In genomic region chr1:43933386-43934278, GRCh38 we compare ENCODE assay signal across 8 cellular contexts. TPM values are rescaled to one million over a fixed set of nuclear protein-coding genes. Genes with fewer than 3 reads are reported as not detected.
DNase-seq lines count a peak whose midpoint lies in the region; ATAC-seq and TF ChIP-seq lines count a peak whose summit lies in the region.

A gene with protein sequence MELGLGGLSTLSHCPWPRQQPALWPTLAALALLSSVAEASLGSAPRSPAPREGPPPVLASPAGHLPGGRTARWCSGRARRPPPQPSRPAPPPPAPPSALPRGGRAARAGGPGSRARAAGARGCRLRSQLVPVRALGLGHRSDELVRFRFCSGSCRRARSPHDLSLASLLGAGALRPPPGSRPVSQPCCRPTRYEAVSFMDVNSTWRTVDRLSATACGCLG (plus strand): TSS chr1:43933801. CDS start chr1:43935657, 1,856 bp downstream.

- peaks cover 0 to 8% of the 10 kb centered on the region in 2 experiments; a peak in 1 of 4 replicates for H3K79me1 ChIP-seq in IMR-90 (ENCODE audit: low read depth in 1 of 2, low read length in 2 of 2)

- dilution Hi-C loops in IMR-90 (cut with HindIII; ENCODE audit: low sequenced_read_pairs, unreplicated experiment) = no loop called here

- peak within 1 kb of the TSS; percentile 9; the same call in 1 of the 2 replicates for H2BK20ac ChIP-seq in IMR-90 (ENCODE audit: low read depth, low read length)

- peak within 1 kb of the TSS; percentile 23 for H2AK5ac ChIP-seq in IMR-90 (ENCODE audit: low read depth, low read length)

- H4K8ac ChIP-seq in IMR-90 (ENCODE audit: low read depth in 2 of 2, low read length in 2 of 2) = peak within 1 kb of the TSS in 1 of 2 experiments; percentile 42; a peak in 1 of 4 replicates

- POLR2A ChIA-PET in IMR-90 (lab: Charles Lee; ENCODE audit: unreplicated experiment) = no interaction called here

- peak within 1 kb of the TSS; percentile 81 for H3K4ac ChIP-seq in IMR-90 (ENCODE audit: low read depth, low read length)

- peak within 1 kb of the TSS; percentile 68 for H3K4me3 ChIP-seq in ACC112 (ENCODE audit: low read depth, low read length)
- H3K4me3 ChIP-seq in IMR-90 (ENCODE audit: insufficient read depth, low read depth, low read length) = peak within 1 kb of the TSS; percentile 37
- H3K4me3 ChIP-seq in ascending aorta = peak within 1 kb of the TSS; percentile 55 to 62
- peak within 1 kb of the TSS; percentile 11 to 29 for H3K4me3 ChIP-seq in testis

- H3K27ac ChIP-seq in ACC112 (ENCODE audit: low read depth, low read length) (no peak within 1 kb of the TSS), IMR-90 (ENCODE audit: insufficient read depth, low read length) (no peak within 1 kb of the TSS), ascending aorta (no peak within 1 kb of the TSS), testis (peak within 1 kb of the TSS in 1 of 2 donors; percentile 18)

- H3K18ac ChIP-seq in IMR-90 (ENCODE audit: low read depth, low read length) = no peak within 1 kb of the TSS

- H3K4me1 ChIP-seq in ACC112 (ENCODE audit: control insufficient read depth, insufficient read depth, low read length, unreplicated experiment) (peaks cover 13% of the 10 kb centered on the region), IMR-90 (ENCODE audit: control insufficient read depth, insufficient read depth, low read length) (peaks cover 10% of the 10 kb centered on the region), ascending aorta (peaks cover 8 to 19% of the 10 kb centered on the region in 2 donors), testis (peaks cover 15% of the 10 kb centered on the region)

- H3K14ac ChIP-seq in IMR-90 (replicated peaks; ENCODE audit: low read depth, low read length) = peak within 1 kb of the TSS; percentile 53

- peaks cover 3% of the 10 kb centered on the region; the same call in 1 of the 2 replicates for H4K20me1 ChIP-seq in IMR-90 (ENCODE audit: insufficient read depth, low read length)

- H2BK120ac ChIP-seq in IMR-90 (ENCODE audit: low read depth, low read length) = peak within 1 kb of the TSS; percentile 67

- peak within 1 kb of the TSS; percentile 76 for H3K4me2 ChIP-seq in IMR-90 (ENCODE audit: low read depth, low read length)

- H3K9me1 ChIP-seq in IMR-90 (ENCODE audit: insufficient read depth, low read length) = peaks cover 6% of the 10 kb centered on the region

- ATAC-seq in IMR-90 (ENCODE audit: low read depth) (peak; percentile 8; the same call in 1 of the 2 replicates), HG02870 (IDR thresholded peaks at IDR 0.05; ENCODE audit: unreplicated experiment) (no peak), HG02852 (IDR thresholded peaks at IDR 0.05; ENCODE audit: unreplicated experiment) (no peak)

- no TSS peak for BruUV-seq in IMR-90 (replicated peaks; lab: Mats Ljungman, UMichigan)

- peak within 1 kb of the TSS; percentile 11 for H3K23ac ChIP-seq in IMR-90 (ENCODE audit: low read depth, low read length)

- peak within 1 kb of the TSS; percentile 8; the same call in 1 of the 3 replicates for H2BK15ac ChIP-seq in IMR-90 (ENCODE audit: low read depth, low read length)

- H2AK9ac ChIP-seq in IMR-90 (replicated peaks; ENCODE audit: low read depth, low read length, poor library complexity) = peak within 1 kb of the TSS; percentile 73

- peaks cover 9% of the 10 kb centered on the region; the same call in 1 of the 2 replicates for H3K27me3 ChIP-seq in ACC112 (ENCODE audit: insufficient read depth, low read length)
- H3K27me3 ChIP-seq in IMR-90 (ENCODE audit: control insufficient read depth, insufficient read depth, low read length) = no peaks in the 10 kb centered on the region; the same call in 1 of the 2 replicates
- H3K27me3 ChIP-seq in ascending aorta = peaks cover 7% of the 10 kb centered on the region
- H3K27me3 ChIP-seq in testis = no peaks in the 10 kb centered on the region

- H2AFZ ChIP-seq in ACC112 (ENCODE audit: low read length, unreplicated experiment) (no peak within 1 kb of the TSS), IMR-90 (replicated peaks; ENCODE audit: low read length, poor library complexity) (peak within 1 kb of the TSS; percentile 91)

- no peaks in the 10 kb centered on the region for H3K79me2 ChIP-seq in ACC112 (ENCODE audit: control insufficient read depth, insufficient read depth, low read length, unreplicated experiment)

- H4K5ac ChIP-seq in IMR-90 (ENCODE audit: low read depth, low read length) = no peak within 1 kb of the TSS

- peak within 1 kb of the TSS; percentile 4; the same call in 1 of the 2 replicates for H4K91ac ChIP-seq in IMR-90 (ENCODE audit: insufficient read depth, low read depth, low read length)

- TF ChIP-seq POLR2A in IMR-90 (IDR thresholded peaks at IDR 0.05; ENCODE audit: low read depth, low read length) = no peak
- no peak for TF ChIP-seq POLR2A in testis (IDR thresholded peaks at IDR 0.05)

- H3K56ac ChIP-seq in IMR-90 (ENCODE audit: extremely low read depth, insufficient read depth, low read length) = no peak within 1 kb of the TSS

- peaks cover 5% of the 10 kb centered on the region for H3K9me3 ChIP-seq in IMR-90 (ENCODE audit: control insufficient read depth, insufficient read depth, low read length)
- no peaks in the 10 kb centered on the region for H3K9me3 ChIP-seq in ascending aorta
- H3K9me3 ChIP-seq in testis = no peaks in the 10 kb centered on the region

- H3K36me3 ChIP-seq in ACC112 (ENCODE audit: insufficient read depth, low read length) (peaks cover 8% of the 10 kb centered on the region; the same call in 1 of the 2 replicates), IMR-90 (ENCODE audit: control insufficient read depth, insufficient read depth, low read length) (peaks cover 6% of the 10 kb centered on the region; the same call in 1 of the 2 replicates), ascending aorta (peaks cover 0 to 3% of the 10 kb centered on the region in 2 donors), testis (ENCODE audit: low read depth, missing control alignments) (no peaks in the 10 kb centered on the region)

- no peak for TF ChIP-seq RAD21 in IMR-90 (IDR thresholded peaks at IDR 0.05; ENCODE audit: low read length)

- H3K9ac ChIP-seq in IMR-90 (ENCODE audit: low read depth, low read length) = no peak within 1 kb of the TSS

- in situ Hi-C loops in IMR-90 (cut with MboI; ENCODE audit: low sequenced_read_pairs) = loop anchor here (5.0 kb wide), 1 partner anchor 161 kb away; no protein-coding TSS in a partner anchor

- no peak within 1 kb of the TSS for H2BK5ac ChIP-seq in IMR-90 (ENCODE audit: low read depth, low read length, poor library complexity, severe bottlenecking)

- intact Hi-C loops in IMR-90 (cut with micrococcal nuclease) = loop anchor here (1.0 to 5.0 kb wide), 4 partner anchors 81 to 404 kb away; no protein-coding TSS in a partner anchor
- intact Hi-C loops in ascending aorta (cut with DNase I) = loop anchor here (1.0 to 5.0 kb wide), 2 partner anchors 170 to 406 kb away; no protein-coding TSS in a partner anchor
- intact Hi-C loops in testis (cut with DNase I; ENCODE audit: low total_unique reads) = loop anchor here (10.0 kb wide), 1 partner anchor 399 kb away; the partner anchor contains the start of gene PTPRF

- CTCF ChIA-PET in IMR-90 (lab: Yijun Ruan, JAX) = interaction anchor here (1.0 to 5.6 kb wide), 10 partner anchors 8 to 380 kb away, joined by 3 to 149 read pairs (median 6); partner anchors contain the start of gene IPO13

- TF ChIP-seq CTCF in IMR-90 (conservative IDR thresholded peaks at IDR 0.05; ENCODE audit: low read depth, low read length) (no peak), ascending aorta (IDR thresholded peaks at IDR 0.05) (no peak), testis (IDR thresholded peaks at IDR 0.05) (no peak)

- DNase-seq in IMR-90 = no peak
- no peak for DNase-seq in ascending aorta (ENCODE audit: low spot score in 2 of 2)
- peak; percentile 82 for DNase-seq in islet precursor cell
- DNase-seq in testis = no peak
- no peak for DNase-seq in HuH-7 (ENCODE audit: low spot score)

- WGBS in IMR-90 (ENCODE audit: extremely low coverage in 2 of 2, insufficient read length in 1 of 2), 2 experiments = 11% methylated on average over 20 of the region's 48 CpGs; no CpG with 5 or more reads in 1 of the 2 experiments
- WGBS in testis, 2 donors = 10 to 18% methylated on average over 27 to 48 of the region's 48 CpGs

TF ChIP-seq in IMR-90, 13 proteins besides CTCF, POLR2A, EP300 and RAD21:
- no peak for TF ChIP-seq NFE2L2 (IDR thresholded peaks at IDR 0.05; ENCODE audit: low read depth, low read length)
- TF ChIP-seq, protein P1, sequence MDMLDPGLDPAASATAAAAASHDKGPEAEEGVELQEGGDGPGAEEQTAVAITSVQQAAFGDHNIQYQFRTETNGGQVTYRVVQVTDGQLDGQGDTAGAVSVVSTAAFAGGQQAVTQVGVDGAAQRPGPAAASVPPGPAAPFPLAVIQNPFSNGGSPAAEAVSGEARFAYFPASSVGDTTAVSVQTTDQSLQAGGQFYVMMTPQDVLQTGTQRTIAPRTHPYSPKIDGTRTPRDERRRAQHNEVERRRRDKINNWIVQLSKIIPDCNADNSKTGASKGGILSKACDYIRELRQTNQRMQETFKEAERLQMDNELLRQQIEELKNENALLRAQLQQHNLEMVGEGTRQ (IDR thresholded peaks at IDR 0.05; ENCODE audit: low read depth, low read length) = no peak

RNA-seq across cellular contexts. Expression of the gene that starts here (rescaled TPM):
- total RNA-seq in IMR-90 (2012; rRNA removed) = not detected in 2 replicates
- 0.23 and 0.29 TPM in 2 replicates for polyA plus RNA-seq in IMR-90 (2012; rRNA removed)
- 0.06 and 0.30 TPM in 2 replicates for polyA plus RNA-seq in IMR-90 (2012; cell fraction: cytosol; rRNA removed)
- 2.3 and 5.2 TPM in 2 replicates for polyA plus RNA-seq in IMR-90 (2012; cell fraction: nucleus; rRNA removed; ENCODE audit: low replicate concordance)
- total RNA-seq in ascending aorta = not detected
- total RNA-seq in testis = 1 to 10 TPM; 1.6 to 5.4 TPM
- 1.9 TPM for polyA plus RNA-seq in testis (ENCODE audit: insufficient read depth, low read depth, low replicate concordance)
